In genomic region chr4:60805500-60806313, GRCh38 we compare ENCODE assay signal across 8 cellular contexts.
DNase-seq lines count a peak whose midpoint lies in the region; ATAC-seq and TF ChIP-seq lines count a peak whose summit lies in the region.

No MANE protein-coding gene starts in this region.

- no peaks in the 10 kb centered on the region for H3K27me3 Mint-ChIP-seq in Calu3 (ENCODE audit: unreplicated experiment)
- no peaks in the 10 kb centered on the region for H3K27me3 Mint-ChIP-seq in CD8-positive, alpha-beta memory T cell

- no peak overlapping the region for H3K27ac Mint-ChIP-seq in Calu3 (ENCODE audit: unreplicated experiment)
- H3K27ac Mint-ChIP-seq in CD8-positive, alpha-beta memory T cell, result no peak overlapping the region

- H3K4me2 ChIP-seq in OCI-LY3 (ENCODE audit: low read length), result peak overlapping the region; percentile 52

- peaks cover 8% of the 10 kb centered on the region for H3K4me1 Mint-ChIP-seq in Calu3 (ENCODE audit: low read depth, unreplicated experiment)
- H3K4me1 Mint-ChIP-seq in CD8-positive, alpha-beta memory T cell, result no peaks in the 10 kb centered on the region

- CTCF ChIA-PET in Calu3 (lab: Charles Lee), result no interaction called here
- CTCF ChIA-PET in CD8-positive, alpha-beta memory T cell (lab: Charles Lee), result no interaction called here

- no peaks in the 10 kb centered on the region for H3K9me3 ChIP-seq in OCI-LY3 (ENCODE audit: insufficient read depth, low read length)
- H3K9me3 ChIP-seq in CD8-positive, alpha-beta memory T cell (ENCODE audit: low read length), result no peaks in the 10 kb centered on the region

- H3K79me2 ChIP-seq in OCI-LY3 (ENCODE audit: low read length), result no peaks in the 10 kb centered on the region

- peak overlapping the region; percentile 89 for H2AFZ ChIP-seq in OCI-LY3 (ENCODE audit: low read depth, low read length)

- no peaks in the 10 kb centered on the region for H3K36me3 Mint-ChIP-seq in Calu3 (ENCODE audit: insufficient read depth, unreplicated experiment)
- H3K36me3 Mint-ChIP-seq in CD8-positive, alpha-beta memory T cell, result no peaks in the 10 kb centered on the region

- ATAC-seq in HG02642 (IDR thresholded peaks at IDR 0.05; ENCODE audit: poor library complexity, unreplicated experiment) (peak; percentile 66), GM19467 (IDR thresholded peaks at IDR 0.05; ENCODE audit: unreplicated experiment) (no peak)

- H3K27ac ChIP-seq in OCI-LY3 (ENCODE audit: low read length), result no peak overlapping the region
- no peak overlapping the region for H3K27ac ChIP-seq in CD8-positive, alpha-beta memory T cell (ENCODE audit: low read depth, low read length)

- intact Hi-C loops in Calu3 (cut with micrococcal nuclease; ENCODE audit: unreplicated experiment), result no loop called here

- peak; percentile 3 for DNase-seq in Calu3
- peak; percentile 21 for DNase-seq in fibroblast of mammary gland (ENCODE audit: low read depth)
- peak; percentile 72 for DNase-seq in superior temporal gyrus (ENCODE audit: extremely low spot score)
- DNase-seq in NCI-H2171 treated with DMSO at 0.1 percent for 48 hours (lab: John Stamatoyannopoulos, UW), result no peak
- no peak for DNase-seq in CD8-positive, alpha-beta memory T cell

- H3K27me3 ChIP-seq in OCI-LY3 (ENCODE audit: low read depth, low read length), result no peaks in the 10 kb centered on the region
- no peaks in the 10 kb centered on the region for H3K27me3 ChIP-seq in CD8-positive, alpha-beta memory T cell (ENCODE audit: insufficient read depth, low read length, poor library complexity, severe bottlenecking)

- TF ChIP-seq CTCF in Calu3 (IDR thresholded peaks at IDR 0.05; ENCODE audit: unreplicated experiment) (no peak), OCI-LY3 (IDR thresholded peaks at IDR 0.05; ENCODE audit: low read depth, low read length) (peak; percentile 77), fibroblast of mammary gland (conservative IDR thresholded peaks at IDR 0.05; ENCODE audit: control insufficient read depth, insufficient read depth, low read depth, low read length) (peak; percentile 48)

- H3K9ac ChIP-seq in OCI-LY3 (ENCODE audit: low read length), result no peak overlapping the region

- H3K4me3 Mint-ChIP-seq in Calu3 (ENCODE audit: low read depth, unreplicated experiment), result no peak overlapping the region
- no peak overlapping the region for H3K4me3 Mint-ChIP-seq in CD8-positive, alpha-beta memory T cell

- no peaks in the 10 kb centered on the region for H4K20me1 ChIP-seq in OCI-LY3 (ENCODE audit: insufficient read depth, low read length)

- peaks cover 2% of the 10 kb centered on the region for H3K9me3 Mint-ChIP-seq in Calu3 (ENCODE audit: low read depth, unreplicated experiment)
- peaks cover 8 to 13% (median 10%) of the 10 kb centered on the region in 5 donors for H3K9me3 Mint-ChIP-seq in CD8-positive, alpha-beta memory T cell

- POLR2A ChIA-PET in CD8-positive, alpha-beta memory T cell (lab: Charles Lee), result no interaction called here

- peak overlapping the region; percentile 53 for H3K4me3 ChIP-seq in OCI-LY3 (ENCODE audit: low read length)
- no peak overlapping the region for H3K4me3 ChIP-seq in fibroblast of mammary gland (ENCODE audit: control insufficient read depth, low read depth, low read length)
- H3K4me3 ChIP-seq in CD8-positive, alpha-beta memory T cell (ENCODE audit: low read length), result no peak overlapping the region

- no peaks in the 10 kb centered on the region for H3K4me1 ChIP-seq in OCI-LY3 (ENCODE audit: low read length)
- H3K4me1 ChIP-seq in CD8-positive, alpha-beta memory T cell (ENCODE audit: insufficient read depth, low read length), result no peaks in the 10 kb centered on the region

- BruUV-seq in Calu3 (replicated peaks; lab: Mats Ljungman, UMichigan), result no TSS peak

- no peaks in the 10 kb centered on the region for H3K36me3 ChIP-seq in OCI-LY3 (replicated peaks; ENCODE audit: low read depth, low read length)
- no peaks in the 10 kb centered on the region for H3K36me3 ChIP-seq in CD8-positive, alpha-beta memory T cell (ENCODE audit: insufficient read depth, low read length)

Comparison
In these comparisons a context has a peak if more than half of its experiments do, and no peak if none do; other contexts are left out.
1. DNase-seq: peak in Calu3 (single experiment), fibroblast of mammary gland (single experiment) and superior temporal gyrus (single experiment); none in NCI-H2171 treated with DMSO at 0.1 percent for 48 hours (single experiment) and CD8-positive, alpha-beta memory T cell (0 of 5).